8 cellular contexts compared by ENCODE assay signal in genomic region chr19:6800991-6801396, GRCh38. TPM values are rescaled to one million over a fixed set of nuclear protein-coding genes. Genes with fewer than 3 reads are reported as not detected.
DNase-seq lines count a peak whose midpoint lies in the region; ATAC-seq and TF ChIP-seq lines count a peak whose summit lies in the region.

No MANE protein-coding gene starts in this region.

- POLR2A ChIA-PET in naive thymus-derived CD8-positive, alpha-beta T cell (lab: Charles Lee) = interaction anchor here (0.9 to 5.8 kb wide), 14 partner anchors 10 to 90 kb away, joined by 3 to 109 read pairs (median 6); partner anchors contain the start of genes GPR108, SH2D3A and VAV1

- no peak overlapping the region for H3K4me3 ChIP-seq in brain microvascular endothelial cell (ENCODE audit: low read depth, low read length)

- DNase-seq in ELF-1 (ENCODE audit: low read depth, low spot score) (peak; percentile 9), LHCN-M2 (ENCODE audit: low read depth) (peak; percentile 20), brain microvascular endothelial cell (peak; percentile 71), cortex of kidney (lab: John Stamatoyannopoulos, UW) (no peak), occipital lobe (lab: John Stamatoyannopoulos, UW) (no peak), NCI-H2171 (lab: John Stamatoyannopoulos, UW) (no peak)
- peak in 1 of 10 donors; percentile 7 for DNase-seq in naive thymus-derived CD8-positive, alpha-beta T cell
- DNase-seq in activated CD8-positive, alpha-beta memory T cell treated with anti-CD3 and anti-CD28 coated beads, Interleukin-2, amount 50 U/mL, for 48 hours = no peak

- H3K4me1 Mint-ChIP-seq in naive thymus-derived CD8-positive, alpha-beta T cell = peaks cover 39 to 80% (median 76%) of the 10 kb centered on the region in 4 donors

- H3K27ac ChIP-seq in brain microvascular endothelial cell = no peak overlapping the region

- peak overlapping the region; percentile 85 to 99 (median 88) for H3K4me3 Mint-ChIP-seq in naive thymus-derived CD8-positive, alpha-beta T cell

- in situ Hi-C loops in brain microvascular endothelial cell (cut with HindIII; ENCODE audit: low pct_ligation_motif_present, low sequenced_read_pairs) = no loop called here

- H3K27ac Mint-ChIP-seq in naive thymus-derived CD8-positive, alpha-beta T cell = peak overlapping the region; percentile 91 to 99 (median 97)

- peaks cover 0 to 2% (median 0%) of the 10 kb centered on the region in 5 donors for H3K27me3 Mint-ChIP-seq in naive thymus-derived CD8-positive, alpha-beta T cell

- H3K36me3 Mint-ChIP-seq in naive thymus-derived CD8-positive, alpha-beta T cell = peaks cover 0 to 22% (median 0%) of the 10 kb centered on the region in 3 donors

- TF ChIP-seq CTCF in brain microvascular endothelial cell (IDR thresholded peaks at IDR 0.05; ENCODE audit: low read depth, low read length, missing control alignments) = no peak

- H3K27me3 ChIP-seq in brain microvascular endothelial cell (replicated peaks) = no peaks in the 10 kb centered on the region

- no peaks in the 10 kb centered on the region for H3K36me3 ChIP-seq in brain microvascular endothelial cell (replicated peaks)

- H3K9me3 Mint-ChIP-seq in naive thymus-derived CD8-positive, alpha-beta T cell = no peaks in the 10 kb centered on the region

- peak in 1 of 2 donors; percentile 2 for ATAC-seq in naive thymus-derived CD8-positive, alpha-beta T cell

RNA-seq across cellular contexts. Expression of gene VAV1, which starts 28.5 kb away (rescaled TPM):
- total RNA-seq in LHCN-M2 (2014; rRNA removed) = not detected in 2 replicates
- polyA plus RNA-seq in LHCN-M2 (2012) = not detected
- total RNA-seq in naive thymus-derived CD8-positive, alpha-beta T cell = 10 to 100 TPM; 79.5 to 85.0 TPM
- polyA plus RNA-seq in naive thymus-derived CD8-positive, alpha-beta T cell = 10 to 100 TPM; 18.7 to 27.9 (median 19.9) TPM
- total RNA-seq in occipital lobe = 2.5 TPM

RNA-seq across cellular contexts. Expression of gene SH2D3A, which starts 33.8 kb away (rescaled TPM):
- total RNA-seq in LHCN-M2 (2014; rRNA removed) (not detected in 2 replicates), occipital lobe (not detected)
- polyA plus RNA-seq in LHCN-M2 (2012) = 0.40 TPM
- total RNA-seq in naive thymus-derived CD8-positive, alpha-beta T cell = 10 to 100 TPM; 45.8 to 46.5 TPM
- polyA plus RNA-seq in naive thymus-derived CD8-positive, alpha-beta T cell = 10 to 100 TPM; 23.0 to 47.3 (median 35.7) TPM

Comparison
In these comparisons a context has a peak if more than half of its experiments do, and no peak if none do; other contexts are left out.
1. DNase-seq: peak in ELF-1 (single experiment), LHCN-M2 (single experiment) and brain microvascular endothelial cell (single experiment); none in cortex of kidney (single experiment), occipital lobe (single experiment), activated CD8-positive, alpha-beta memory T cell treated with anti-CD3 and anti-CD28 coated beads, Interleukin-2, amount 50 U/mL, for 48 hours (single experiment) and NCI-H2171 (single experiment).
2. RNA of gene VAV1, which starts 28.5 kb away (total RNA-seq): 79.5 to 85.0 TPM in naive thymus-derived CD8-positive, alpha-beta T cell; 2.5 TPM in occipital lobe (single experiment) and not detected in LHCN-M2; every median in the first group is over 10 times any median in the second.
3. RNA of gene SH2D3A, which starts 33.8 kb away (total RNA-seq): 45.8 to 46.5 TPM in naive thymus-derived CD8-positive, alpha-beta T cell; not detected in LHCN-M2 and not detected in occipital lobe (single experiment); every median in the first group is over 10 times any median in the second.